In genomic region chr16:1677942-1678499, GRCh38 we compare ENCODE assay signal across 8 cellular contexts. TPM values are rescaled to one million over a fixed set of nuclear protein-coding genes. Genes with fewer than 3 reads are reported as not detected.
DNase-seq lines count a peak whose midpoint lies in the region; ATAC-seq and TF ChIP-seq lines count a peak whose summit lies in the region.

Gene JPT2 (plus strand): TSS chr16:1678279. CDS start chr16:1678313, 34 bp downstream.

- no peaks in the 10 kb centered on the region for H3K27me3 ChIP-seq in heart left ventricle

- TF ChIP-seq CTCF in GM12875 (IDR thresholded peaks at IDR 0.05; ENCODE audit: borderline replicate concordance, insufficient read depth, low read depth, low read length) = no peak
- TF ChIP-seq CTCF in heart left ventricle (IDR thresholded peaks at IDR 0.05) = no peak
- TF ChIP-seq CTCF in type B pancreatic cell (conservative IDR thresholded peaks at IDR 0.05) = no peak

- peaks cover 0 to 35% (median 28%) of the 10 kb centered on the region in 9 donors for H3K36me3 ChIP-seq in heart left ventricle

- H3K4me1 ChIP-seq in heart left ventricle = peaks cover 0 to 16% (median 9%) of the 10 kb centered on the region in 12 donors

- DNase-seq in NCI-H1436 (lab: John Stamatoyannopoulos, UW) = peak; percentile 97
- peak; percentile 95 for DNase-seq in SW480 (ENCODE audit: low spot score)
- DNase-seq in activated naive CD8-positive, alpha-beta T cell treated with anti-CD3 and anti-CD28 coated beads, Interleukin-2, amount 50 U/mL, for 24 hours = peak; percentile 97
- DNase-seq in heart left ventricle = peak; percentile 97 to 99 (median 98)
- peak; percentile 85 to 99 (median 94) for DNase-seq in posterior cingulate gyrus
- DNase-seq in type B pancreatic cell (ENCODE audit: extremely low spot score, unreplicated experiment) = peak; percentile 97

- peaks cover 20% of the 10 kb centered on the region for H3K36me3 Mint-ChIP-seq in activated naive CD8-positive, alpha-beta T cell treated with anti-CD3 and anti-CD28 coated beads, Interleukin-2, amount 50 U/mL, for 24 hours (ENCODE audit: low read depth)
- peaks cover 8% of the 10 kb centered on the region for H3K36me3 Mint-ChIP-seq in type B pancreatic cell

- H3K27ac Mint-ChIP-seq in activated naive CD8-positive, alpha-beta T cell treated with anti-CD3 and anti-CD28 coated beads, Interleukin-2, amount 50 U/mL, for 24 hours = peak within 1 kb of the TSS; percentile 91
- peak within 1 kb of the TSS; percentile 89 for H3K27ac Mint-ChIP-seq in type B pancreatic cell

- H3K27ac ChIP-seq in heart left ventricle = peak within 1 kb of the TSS in 11 of 12 donors; percentile 17 to 81 (median 71)

- WGBS in heart left ventricle, 4 donors = 0 to 3% (median 0%) methylated on average over 17 to 79 of the region's 79 CpGs

- H3K9me3 Mint-ChIP-seq in activated naive CD8-positive, alpha-beta T cell treated with anti-CD3 and anti-CD28 coated beads, Interleukin-2, amount 50 U/mL, for 24 hours = no peaks in the 10 kb centered on the region
- H3K9me3 Mint-ChIP-seq in type B pancreatic cell = no peaks in the 10 kb centered on the region

- no peaks in the 10 kb centered on the region for H3K9me3 ChIP-seq in heart left ventricle

- H3K4me3 Mint-ChIP-seq in activated naive CD8-positive, alpha-beta T cell treated with anti-CD3 and anti-CD28 coated beads, Interleukin-2, amount 50 U/mL, for 24 hours = peak within 1 kb of the TSS; percentile 95
- peak within 1 kb of the TSS; percentile 92 for H3K4me3 Mint-ChIP-seq in type B pancreatic cell

- ATAC-seq in HG02763 (IDR thresholded peaks at IDR 0.05; ENCODE audit: unreplicated experiment) (peak; percentile 92), heart left ventricle (peak; percentile 95 to 99 (median 98))
- ATAC-seq in activated naive CD8-positive, alpha-beta T cell treated with anti-CD3 and anti-CD28 coated beads, Interleukin-2, amount 50 U/mL, for 24 hours = peak; percentile 99

- peak in 1 of 2 donors; percentile 66 for TF ChIP-seq POLR2A in heart left ventricle (IDR thresholded peaks at IDR 0.05)

- peak within 1 kb of the TSS; percentile 91 for H3K4me3 ChIP-seq in GM12875 (ENCODE audit: low read depth, low read length)
- H3K4me3 ChIP-seq in heart left ventricle = peak within 1 kb of the TSS; percentile 61 to 98 (median 77)

- H3K4me1 Mint-ChIP-seq in activated naive CD8-positive, alpha-beta T cell treated with anti-CD3 and anti-CD28 coated beads, Interleukin-2, amount 50 U/mL, for 24 hours = peaks cover 30% of the 10 kb centered on the region
- peaks cover 18% of the 10 kb centered on the region for H3K4me1 Mint-ChIP-seq in type B pancreatic cell (ENCODE audit: unreplicated experiment)

- intact Hi-C loops in heart left ventricle (cut with DNase I) = loop anchor here in 2 of 10 donors (2.0 to 10.0 kb wide), 2 partner anchors 27 to 183 kb away; partner anchors contain the start of gene TELO2 (in 1 of the 2)
- intact Hi-C loops in posterior cingulate gyrus (cut with DNase I) = loop anchor here (10.0 kb wide), 1 partner anchor 63 kb away; the partner anchor contains the start of genes CRAMP1 and IFT140

- H3K27me3 Mint-ChIP-seq in activated naive CD8-positive, alpha-beta T cell treated with anti-CD3 and anti-CD28 coated beads, Interleukin-2, amount 50 U/mL, for 24 hours = no peaks in the 10 kb centered on the region
- H3K27me3 Mint-ChIP-seq in type B pancreatic cell = no peaks in the 10 kb centered on the region

RNA-seq across cellular contexts. Expression of gene JPT2, which starts in this region (rescaled TPM):
- total RNA-seq in heart left ventricle = 10 to 100 TPM; 11.7 to 50.4 (median 34.1) TPM
- polyA plus RNA-seq in heart left ventricle = 10 to 100 TPM; 11.0 to 76.1 TPM
- 116 and 132 TPM in 2 replicates for total RNA-seq in type B pancreatic cell (ENCODE audit: low replicate concordance)

Comparison
In these comparisons a context has a peak if more than half of its experiments do, and no peak if none do; other contexts are left out.
1. Peak in every context shown above with its lines: DNase-seq, ATAC-seq, H3K4me3 ChIP-seq and H3K27ac ChIP-seq.